Comparison of ENCODE assay signal across 8 cellular contexts in genomic region chr7:66825538-66825937, GRCh38.
DNase-seq lines count a peak whose midpoint lies in the region; ATAC-seq, FAIRE-seq and TF ChIP-seq lines count a peak whose summit lies in the region.
"Not testable (repeated sequence)": the region's sequence is repeated elsewhere in the genome, so short reads cannot be mapped to it uniquely, and the experiment has no call there.

No MANE protein-coding gene starts in this region.

- H3K36me3 ChIP-seq in HEK293 (ENCODE audit: control insufficient read depth in 2 of 2, insufficient read depth in 1 of 2, low read length in 2 of 2); SK-N-SH (replicated peaks in 1 of 2; ENCODE audit: control insufficient read depth in 1 of 2, insufficient read depth in 2 of 2, low read length in 1 of 2); HepG2 (replicated peaks in 1 of 2; ENCODE audit: control insufficient read depth in 1 of 2, insufficient read depth in 2 of 2, low read length in 2 of 2): not testable (repeated sequence)

- not testable (repeated sequence) for H2AFZ ChIP-seq in SK-N-SH (ENCODE audit: low read depth); HepG2 (ENCODE audit: low read length)

- not testable (repeated sequence) for H3K79me2 ChIP-seq in SK-N-SH (ENCODE audit: insufficient read depth); HepG2 (ENCODE audit: insufficient read depth, low read length)

- not testable (repeated sequence) for H3K4me2 ChIP-seq in SK-N-SH; HepG2 (ENCODE audit: low read depth, low read length)

- FAIRE-seq in HepG2 (lab: Jason Lieb, UNC), result peak; percentile 80

- H3K27me3 ChIP-seq in SK-N-SH (ENCODE audit: insufficient read depth); HepG2 (ENCODE audit: control insufficient read depth in 1 of 2, insufficient read depth in 2 of 2, low read length in 2 of 2): not testable (repeated sequence)

- not testable (repeated sequence) for TF ChIP-seq RAD21 in SK-N-SH (IDR thresholded peaks at IDR 0.05; ENCODE audit: low read length); HepG2 (CRISPR knock-in tag; IDR thresholded peaks at IDR 0.05)

- CTCF ChIA-PET in HEK293 (lab: Yijun Ruan, JAX); HepG2 (lab: Yijun Ruan, JAX; ENCODE audit: low intra/inter-chr PET ratio, low total read pairs): not testable (repeated sequence)
- CTCF ChIA-PET in SK-N-SH (lab: Yijun Ruan, JAX), result interaction anchor here (1.9 kb wide), 1 partner anchor 19 kb away, joined by 4 read pairs; no protein-coding TSS in a partner anchor

- TF ChIP-seq POLR2A in HepG2 (IDR thresholded peaks at IDR 0.05; ENCODE audit: insufficient read depth in 1 of 2, low read depth in 2 of 2, low read length in 2 of 2), result not testable (repeated sequence)

- TF ChIP-seq CTCF in HEK293 (tag by site-specific recombination; IDR thresholded peaks at IDR 0.05), result not testable (repeated sequence)
- TF ChIP-seq CTCF in SK-N-SH (IDR thresholded peaks at IDR 0.05) (peak; percentile 49), epithelial cell of esophagus (IDR thresholded peaks at IDR 0.05; ENCODE audit: insufficient read depth, low read depth, low read length, missing control alignments) (peak; percentile 30), HepG2 (CRISPR knock-in tag; IDR thresholded peaks at IDR 0.05) (peak; percentile 69)

- in situ Hi-C loops in HepG2 (cut with HindIII; ENCODE audit: extremely low pct_ligation_motif_present, low pct_unique_long_range_greater_than_20kb), result loop anchor here (25.0 kb wide), 1 partner anchor 162 kb away; the partner anchor contains the start of genes SBDS and TYW1

- not testable (repeated sequence) for TF ChIP-seq EP300 in SK-N-SH (IDR thresholded peaks at IDR 0.05; ENCODE audit: borderline replicate concordance in 1 of 2, low read depth in 1 of 2, low read length in 1 of 2); HepG2 (IDR thresholded peaks at IDR 0.05; ENCODE audit: low read depth in 2 of 2, low read length in 2 of 2); HepG2 (CRISPR knock-in tag; IDR thresholded peaks at IDR 0.05; ENCODE audit: borderline replicate concordance)

- not testable (repeated sequence) for H3K9me3 ChIP-seq in HEK293 (ENCODE audit: control insufficient read depth, insufficient read depth, low read depth, low read length); SK-N-SH; HepG2 (ENCODE audit: low read length)

- 89% methylated on average over 2 of the region's 2 CpGs for WGBS in SK-N-SH (ENCODE audit: low lambda C conversion rate)
- WGBS in HepG2 (ENCODE audit: low lambda C conversion rate), result no CpG with 5 or more reads among the region's 2 CpGs

- not testable (repeated sequence) for H3K27ac ChIP-seq in HEK293 (ENCODE audit: extremely low read depth, low read depth, low read length); SK-N-SH (ENCODE audit: low read depth in 2 of 2, low read length in 1 of 2); HepG2 (ENCODE audit: extremely low read length, insufficient read depth, low read length)

- not testable (repeated sequence) for H3K9me2 ChIP-seq in SK-N-SH

- H3K4me3 ChIP-seq in HEK293 (ENCODE audit: low read depth, low read length); SK-N-SH (ENCODE audit: low read depth in 2 of 2, low read length in 1 of 2); epithelial cell of esophagus (ENCODE audit: low read length); HepG2 (replicated peaks in 1 of 3; ENCODE audit: insufficient read depth in 1 of 3, low read depth in 2 of 3, low read length in 3 of 3): not testable (repeated sequence)

- not testable (repeated sequence) for H4K20me1 ChIP-seq in SK-N-SH (ENCODE audit: insufficient read depth); HepG2 (ENCODE audit: insufficient read depth, low read length)

- DNase-seq in COLO668 (lab: John Stamatoyannopoulos, UW; ENCODE audit: unreplicated experiment) (peak; percentile 40), NCI-H2081 (lab: John Stamatoyannopoulos, UW) (peak; percentile 27 to 46), epithelial cell of esophagus (ENCODE audit: low read depth) (peak; percentile 50), HepG2 (ENCODE audit: low spot score) (peak; percentile 31)
- DNase-seq in SK-N-SH, result not testable (repeated sequence)
- peak; percentile 30 for DNase-seq in activated T-cell treated with anti-CD3 and anti-CD28 coated beads, Interleukin-2, amount 50 U/mL, for 1 hour
- peak; percentile 44 for DNase-seq in stimulated activated CD4-positive, alpha-beta T cell treated with anti-CD3 and anti-CD28 coated beads, Interleukin-4, amount 100 ng/mL, for 24 hours

- H3F3A ChIP-seq in SK-N-SH (replicated peaks; ENCODE audit: insufficient read depth), result not testable (repeated sequence)

- intact Hi-C loops in HepG2 (cut with micrococcal nuclease; ENCODE audit: unreplicated experiment), result not testable (repeated sequence)

- ATAC-seq in HepG2, result peak; percentile 73

- H3K4me1 ChIP-seq in HEK293 (ENCODE audit: control insufficient read depth, insufficient read depth, low read length); SK-N-SH (ENCODE audit: control insufficient read depth in 1 of 2, insufficient read depth in 2 of 2, low read depth in 1 of 2, low read length in 1 of 2); HepG2 (ENCODE audit: insufficient read depth, low read length): not testable (repeated sequence)

- H3K9ac ChIP-seq in SK-N-SH; HepG2 (ENCODE audit: insufficient read depth, low read depth, low read length): not testable (repeated sequence)

- POLR2A ChIA-PET in HEK293 (lab: Yijun Ruan, JAX); SK-N-SH (lab: Yijun Ruan, JAX); HepG2 (lab: Yijun Ruan, JAX): not testable (repeated sequence)

- not testable (repeated sequence) for BruUV-seq in HepG2 (replicated peaks; lab: Mats Ljungman, UMichigan)

TF ChIP-seq in HEK293, 187 proteins besides CTCF, POLR2A, EP300 and RAD21:
- TF ChIP-seq ZNF391 (tag by site-specific recombination; IDR thresholded peaks at IDR 0.05; ENCODE audit: borderline replicate concordance, low read depth), result peak; percentile 58; the same call in 1 of the 2 replicates
TF ChIP-seq in HEK293: peak in this region for 1; not testable (repeated sequence) for 186.

TF ChIP-seq in HepG2, 621 proteins besides CTCF, POLR2A, EP300 and RAD21:
- TF ChIP-seq STAG1 (CRISPR knock-in tag; IDR thresholded peaks at IDR 0.05), result peak; percentile 66
